ENCODE assay signal across 17 cellular contexts in genomic region chr15:82178061-82178460, GRCh38.
DNase-seq lines count a peak whose midpoint lies in the region; ATAC-seq and TF ChIP-seq lines count a peak whose summit lies in the region.
"Had no signal": no experiment of that assay in that cellular context is flagged by ENCODE, and none has a peak within 500 bp of the region (broad histone marks: within the 10 kb centered on the region; RNA-seq: fewer than 3 reads in every experiment).

No MANE protein-coding gene starts in this region.

- POLR2A ChIA-PET in OCI-LY7 (lab: Charles Lee) = no interaction called here

- CTCF ChIA-PET in OCI-LY7 (lab: Charles Lee; ENCODE audit: unreplicated experiment) = no interaction called here

- no peak overlapping the region for H3K27ac ChIP-seq in OCI-LY7 (ENCODE audit: low read depth, low read length, poor library complexity, severe bottlenecking)
- H3K27ac ChIP-seq in coronary artery = no peak overlapping the region
- H3K27ac ChIP-seq: BLaER1 treated with 17β-estradiol and CSF1 and Interleukin-3, amounts not matched to agents 10 nM and 100 nM; KMS-11; upper lobe of right lung had no signal

- no peaks in the 10 kb centered on the region for H3K9me2 ChIP-seq in OCI-LY7 (ENCODE audit: insufficient read depth, low read length)

- H3K36me3 ChIP-seq in adipocyte (ENCODE audit: control insufficient read depth, insufficient read depth, low read length, severe bottlenecking) (no peaks in the 10 kb centered on the region), OCI-LY7 (ENCODE audit: insufficient read depth, low read length) (0 out of 2 replicates have a peak, but pooled peaks cover 8% of the 10 kb centered on the region)
- H3K36me3 ChIP-seq: upper lobe of right lung had no signal

- no TSS peak for BruUV-seq in OCI-LY7 (replicated peaks; lab: Mats Ljungman, UMichigan)

- H4K20me1 ChIP-seq in OCI-LY7 (ENCODE audit: insufficient read depth, low read length) = no peaks in the 10 kb centered on the region
- H4K20me1 ChIP-seq: BLaER1 treated with 17β-estradiol and CSF1 and Interleukin-3, amounts not matched to agents 10 nM and 100 nM had no signal

- H3K9me3 ChIP-seq in adipocyte (ENCODE audit: control insufficient read depth, low read length) = no peaks in the 10 kb centered on the region
- H3K9me3 ChIP-seq in OCI-LY7 (ENCODE audit: low read length) = no peaks in the 10 kb centered on the region
- H3K9me3 ChIP-seq: BLaER1 treated with 17β-estradiol and CSF1 and Interleukin-3, amounts not matched to agents 10 nM and 100 nM; esophagus squamous epithelium; mucosa of descending colon; upper lobe of right lung had no signal

- H3K4me2 ChIP-seq in OCI-LY7 (ENCODE audit: low read length) = no peak overlapping the region
- H3K4me2 ChIP-seq: KMS-11 had no signal

- no peak for TF ChIP-seq CTCF in OCI-LY7 (conservative IDR thresholded peaks at IDR 0.05; ENCODE audit: low read length)
- no peak for TF ChIP-seq CTCF in coronary artery (IDR thresholded peaks at IDR 0.05)

- intact Hi-C loops in OCI-LY7 (cut with micrococcal nuclease; ENCODE audit: unreplicated experiment) = no loop called here

- no peaks in the 10 kb centered on the region for H3K79me2 ChIP-seq in OCI-LY7 (ENCODE audit: insufficient read depth, low read depth, low read length)

- peak; percentile 85 for DNase-seq in ELR (ENCODE audit: low read depth)
- DNase-seq in adipocyte (ENCODE audit: low read depth) = peak; percentile 63
- DNase-seq in fibroblast of peridontal ligament (ENCODE audit: extremely low read depth) = peak; percentile 72
- DNase-seq in skeletal muscle cell (ENCODE audit: low read depth) = peak; percentile 48
- no peak for DNase-seq in OCI-LY7 (ENCODE audit: low spot score)
- no peak for DNase-seq in coronary artery (ENCODE audit: low spot score)
- no peak for DNase-seq in stimulated activated CD4-positive, alpha-beta T cell treated with anti-CD3 and anti-CD28 coated beads, Interleukin-15, amount 100 ng/mL, for 24 hours
- DNase-seq: activated CD8-positive, alpha-beta T cell treated with anti-CD3 and anti-CD28 coated beads for 36 hours; esophagus squamous epithelium; mucosa of descending colon; NCI-H1930; NCI-H69; upper lobe of right lung had no signal

- H3K27me3 ChIP-seq in adipocyte (replicated peaks; ENCODE audit: control insufficient read depth, insufficient read depth, low read length) = no peaks in the 10 kb centered on the region
- H3K27me3 ChIP-seq: BLaER1 treated with 17β-estradiol and CSF1 and Interleukin-3, amounts not matched to agents 10 nM and 100 nM; esophagus squamous epithelium; upper lobe of right lung had no signal

- no peak overlapping the region for H3K4me3 ChIP-seq in adipocyte (ENCODE audit: low read length)
- no peak overlapping the region for H3K4me3 ChIP-seq in skeletal muscle cell (ENCODE audit: low read depth, low read length)
- no peak overlapping the region for H3K4me3 ChIP-seq in OCI-LY7 (ENCODE audit: low read depth, low read length, poor library complexity, severe bottlenecking)
- no peak overlapping the region for H3K4me3 ChIP-seq in coronary artery
- H3K4me3 ChIP-seq: BLaER1 treated with 17β-estradiol and CSF1 and Interleukin-3, amounts not matched to agents 10 nM and 100 nM; esophagus squamous epithelium; mucosa of descending colon; upper lobe of right lung had no signal

- H3K9ac ChIP-seq in adipocyte (ENCODE audit: low read length) = no peak overlapping the region
- H3K9ac ChIP-seq: BLaER1 treated with 17β-estradiol and CSF1 and Interleukin-3, amounts not matched to agents 10 nM and 100 nM; KMS-11 had no signal

- no peak overlapping the region for H2AFZ ChIP-seq in OCI-LY7 (ENCODE audit: low read length)

- ATAC-seq in GM18858 (IDR thresholded peaks at IDR 0.05; ENCODE audit: unreplicated experiment) = no peak
- ATAC-seq: activated CD8-positive, alpha-beta T cell treated with anti-CD3 and anti-CD28 coated beads for 36 hours; mucosa of descending colon; Right ventricle myocardium inferior had no signal

- H3K4me1 ChIP-seq in adipocyte (ENCODE audit: control insufficient read depth, insufficient read depth, low read length) = peaks cover 36% of the 10 kb centered on the region
- H3K4me1 ChIP-seq in OCI-LY7 (ENCODE audit: insufficient read depth, low read length, poor library complexity, severe bottlenecking) = no peaks in the 10 kb centered on the region

Comparison
In these comparisons a context has a peak if more than half of its experiments do, and no peak if none do; other contexts are left out.
1. DNase-seq: peak in ELR (single experiment), adipocyte (single experiment), fibroblast of peridontal ligament (single experiment) and skeletal muscle cell (single experiment); none in OCI-LY7 (single experiment), coronary artery (single experiment) and stimulated activated CD4-positive, alpha-beta T cell treated with anti-CD3 and anti-CD28 coated beads, Interleukin-15, amount 100 ng/mL, for 24 hours (single experiment).